In the genomic region with DNA sequence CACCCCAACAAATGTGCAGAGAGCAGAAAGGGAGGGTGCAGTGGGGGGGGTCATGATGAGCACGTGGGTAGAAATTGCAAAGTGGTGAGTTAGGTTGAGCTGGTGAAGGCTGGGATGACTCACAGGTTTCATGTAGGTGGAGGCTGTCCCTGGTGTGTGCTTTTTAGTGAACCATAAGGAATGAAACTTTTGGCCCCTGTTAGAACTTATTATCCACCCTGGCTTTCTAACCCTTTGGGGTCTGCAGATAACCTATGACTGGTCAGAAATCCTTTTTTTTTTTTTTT, we compare ENCODE assay signal across 1 cellular context.
A peak's percentile ranks its signal among the peaks of the same experiment; 100 is the strongest.
TF ChIP-seq lines count a peak whose summit lies in the region.

No MANE protein-coding gene starts in this region.

TF ChIP-seq in K562, 482 proteins besides CTCF, POLR2A, EP300 and RAD21 (continued from another document):
- TF ChIP-seq, protein P1, sequence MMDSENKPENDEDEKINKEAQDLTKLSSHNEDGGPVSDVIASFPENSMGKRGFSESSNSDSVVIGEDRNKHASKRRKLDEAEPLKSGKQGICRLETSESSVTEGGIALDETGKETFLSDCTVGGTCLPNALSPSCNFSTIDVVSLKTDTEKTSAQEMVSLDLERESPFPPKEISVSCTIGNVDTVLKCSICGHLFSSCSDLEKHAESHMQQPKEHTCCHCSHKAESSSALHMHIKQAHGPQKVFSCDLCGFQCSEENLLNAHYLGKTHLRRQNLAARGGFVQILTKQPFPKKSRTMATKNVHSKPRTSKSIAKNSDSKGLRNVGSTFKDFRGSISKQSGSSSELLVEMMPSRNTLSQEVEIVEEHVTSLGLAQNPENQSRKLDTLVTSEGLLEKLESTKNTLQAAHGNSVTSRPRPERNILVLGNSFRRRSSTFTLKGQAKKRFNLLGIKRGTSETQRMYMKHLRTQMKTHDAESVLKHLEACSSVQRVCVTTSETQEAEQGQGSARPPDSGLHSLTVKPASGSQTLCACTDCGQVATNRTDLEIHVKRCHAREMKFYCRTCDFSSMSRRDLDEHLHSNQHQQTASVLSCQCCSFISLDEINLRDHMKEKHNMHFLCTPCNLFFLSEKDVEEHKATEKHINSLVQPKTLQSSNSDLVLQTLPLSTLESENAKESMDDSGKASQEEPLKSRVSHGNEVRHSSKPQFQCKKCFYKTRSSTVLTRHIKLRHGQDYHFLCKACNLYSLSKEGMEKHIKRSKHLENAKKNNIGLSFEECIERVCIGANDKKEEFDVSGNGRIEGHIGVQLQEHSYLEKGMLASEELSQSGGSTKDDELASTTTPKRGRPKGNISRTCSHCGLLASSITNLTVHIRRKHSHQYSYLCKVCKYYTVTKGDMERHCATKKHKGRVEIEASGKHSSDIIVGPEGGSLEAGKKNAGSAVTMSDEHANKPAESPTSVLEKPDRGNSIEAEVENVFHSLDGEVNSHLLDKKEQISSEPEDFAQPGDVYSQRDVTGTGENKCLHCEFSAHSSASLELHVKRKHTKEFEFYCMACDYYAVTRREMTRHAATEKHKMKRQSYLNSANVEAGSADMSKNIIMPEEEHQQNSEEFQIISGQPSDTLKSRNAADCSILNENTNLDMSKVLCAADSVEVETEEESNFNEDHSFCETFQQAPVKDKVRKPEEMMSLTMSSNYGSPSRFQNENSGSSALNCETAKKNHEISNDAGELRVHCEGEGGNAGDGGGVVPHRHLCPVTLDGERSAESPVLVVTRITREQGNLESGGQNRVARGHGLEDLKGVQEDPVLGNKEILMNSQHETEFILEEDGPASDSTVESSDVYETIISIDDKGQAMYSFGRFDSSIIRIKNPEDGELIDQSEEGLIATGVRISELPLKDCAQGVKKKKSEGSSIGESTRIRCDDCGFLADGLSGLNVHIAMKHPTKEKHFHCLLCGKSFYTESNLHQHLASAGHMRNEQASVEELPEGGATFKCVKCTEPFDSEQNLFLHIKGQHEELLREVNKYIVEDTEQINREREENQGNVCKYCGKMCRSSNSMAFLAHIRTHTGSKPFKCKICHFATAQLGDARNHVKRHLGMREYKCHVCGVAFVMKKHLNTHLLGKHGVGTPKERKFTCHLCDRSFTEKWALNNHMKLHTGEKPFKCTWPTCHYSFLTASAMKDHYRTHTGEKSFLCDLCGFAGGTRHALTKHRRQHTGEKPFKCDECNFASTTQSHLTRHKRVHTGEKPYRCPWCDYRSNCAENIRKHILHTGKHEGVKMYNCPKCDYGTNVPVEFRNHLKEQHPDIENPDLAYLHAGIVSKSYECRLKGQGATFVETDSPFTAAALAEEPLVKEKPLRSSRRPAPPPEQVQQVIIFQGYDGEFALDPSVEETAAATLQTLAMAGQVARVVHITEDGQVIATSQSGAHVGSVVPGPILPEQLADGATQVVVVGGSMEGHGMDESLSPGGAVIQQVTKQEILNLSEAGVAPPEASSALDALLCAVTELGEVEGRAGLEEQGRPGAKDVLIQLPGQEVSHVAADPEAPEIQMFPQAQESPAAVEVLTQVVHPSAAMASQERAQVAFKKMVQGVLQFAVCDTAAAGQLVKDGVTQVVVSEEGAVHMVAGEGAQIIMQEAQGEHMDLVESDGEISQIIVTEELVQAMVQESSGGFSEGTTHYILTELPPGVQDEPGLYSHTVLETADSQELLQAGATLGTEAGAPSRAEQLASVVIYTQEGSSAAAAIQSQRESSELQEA (IDR thresholded peaks at IDR 0.05; ENCODE audit: low read depth): no peak
- TF ChIP-seq ETV6 (IDR thresholded peaks at IDR 0.05; ENCODE audit: borderline replicate concordance in 1 of 2, low read depth in 2 of 2, low read length in 1 of 2) (no peak), ETV6 (CRISPR knock-in tag; IDR thresholded peaks at IDR 0.05; ENCODE audit: borderline replicate concordance) (no peak), CBX5 (IDR thresholded peaks at IDR 0.05; ENCODE audit: borderline replicate concordance, low read depth) (no peak), ZNF41 (CRISPR knock-in tag; conservative IDR thresholded peaks at IDR 0.05) (no peak), DACH1 (IDR thresholded peaks at IDR 0.05; ENCODE audit: partially characterized antibody) (no peak), NBN (IDR thresholded peaks at IDR 0.05; ENCODE audit: low read depth) (no peak), ZNF140 (CRISPR knock-in tag; IDR thresholded peaks at IDR 0.05) (no peak), JUND (IDR thresholded peaks at IDR 0.05; ENCODE audit: borderline replicate concordance, low read depth, low read length) (peak; percentile 49; the same call in 1 of the 2 replicates), JUND (tag; IDR thresholded peaks at IDR 0.05; ENCODE audit: borderline replicate concordance, low read depth, low read length) (0 out of 3 replicates have a peak, but pooled peaks have one; percentile 25), PYGO2 (tag; IDR thresholded peaks at IDR 0.05) (no peak), ZNF134 (CRISPR knock-in tag; conservative IDR thresholded peaks at IDR 0.05) (peak; percentile 79), JUN (IDR thresholded peaks at IDR 0.05; ENCODE audit: borderline replicate concordance, low read depth, low read length) (0 out of 2 replicates have a peak, but pooled peaks have one; percentile 37), JUN (CRISPR knock-in tag; IDR thresholded peaks at IDR 0.05; ENCODE audit: borderline replicate concordance) (no peak), NCOR1 (IDR thresholded peaks at IDR 0.05) (no peak), ZSCAN29 (IDR thresholded peaks at IDR 0.05) (no peak), ZNF699 (CRISPR knock-in tag; IDR thresholded peaks at IDR 0.05; ENCODE audit: insufficient replicate concordance) (no peak), MTF1 (CRISPR knock-in tag; IDR thresholded peaks at IDR 0.05; ENCODE audit: borderline replicate concordance) (no peak), NR2C2 (CRISPR knock-in tag; IDR thresholded peaks at IDR 0.05) (no peak), NR2C2 (tag; IDR thresholded peaks at IDR 0.05) (no peak), NFATC3 (IDR thresholded peaks at IDR 0.05) (no peak), PRPF4 (IDR thresholded peaks at IDR 0.05; ENCODE audit: insufficient read depth, low read depth, low read length, poor library complexity, severe bottlenecking) (no peak), MCM7 (IDR thresholded peaks at IDR 0.05) (no peak), KAT7 (CRISPR knock-in tag; IDR thresholded peaks at IDR 0.05; ENCODE audit: borderline replicate concordance) (no peak), MYBL2 (IDR thresholded peaks at IDR 0.05; ENCODE audit: low read depth) (no peak), MYBL2 (CRISPR knock-in tag; IDR thresholded peaks at IDR 0.05; ENCODE audit: borderline replicate concordance) (no peak)
- TF ChIP-seq, protein P2, sequence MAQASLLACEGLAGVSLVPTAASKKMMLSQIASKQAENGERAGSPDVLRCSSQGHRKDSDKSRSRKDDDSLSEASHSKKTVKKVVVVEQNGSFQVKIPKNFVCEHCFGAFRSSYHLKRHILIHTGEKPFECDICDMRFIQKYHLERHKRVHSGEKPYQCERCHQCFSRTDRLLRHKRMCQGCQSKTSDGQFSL (CRISPR knock-in tag; IDR thresholded peaks at IDR 0.05): 0 out of 2 replicates have a peak, but pooled peaks have one; percentile 37
- TF ChIP-seq, protein P2 (tag; IDR thresholded peaks at IDR 0.05): no peak
- TF ChIP-seq, protein P3, sequence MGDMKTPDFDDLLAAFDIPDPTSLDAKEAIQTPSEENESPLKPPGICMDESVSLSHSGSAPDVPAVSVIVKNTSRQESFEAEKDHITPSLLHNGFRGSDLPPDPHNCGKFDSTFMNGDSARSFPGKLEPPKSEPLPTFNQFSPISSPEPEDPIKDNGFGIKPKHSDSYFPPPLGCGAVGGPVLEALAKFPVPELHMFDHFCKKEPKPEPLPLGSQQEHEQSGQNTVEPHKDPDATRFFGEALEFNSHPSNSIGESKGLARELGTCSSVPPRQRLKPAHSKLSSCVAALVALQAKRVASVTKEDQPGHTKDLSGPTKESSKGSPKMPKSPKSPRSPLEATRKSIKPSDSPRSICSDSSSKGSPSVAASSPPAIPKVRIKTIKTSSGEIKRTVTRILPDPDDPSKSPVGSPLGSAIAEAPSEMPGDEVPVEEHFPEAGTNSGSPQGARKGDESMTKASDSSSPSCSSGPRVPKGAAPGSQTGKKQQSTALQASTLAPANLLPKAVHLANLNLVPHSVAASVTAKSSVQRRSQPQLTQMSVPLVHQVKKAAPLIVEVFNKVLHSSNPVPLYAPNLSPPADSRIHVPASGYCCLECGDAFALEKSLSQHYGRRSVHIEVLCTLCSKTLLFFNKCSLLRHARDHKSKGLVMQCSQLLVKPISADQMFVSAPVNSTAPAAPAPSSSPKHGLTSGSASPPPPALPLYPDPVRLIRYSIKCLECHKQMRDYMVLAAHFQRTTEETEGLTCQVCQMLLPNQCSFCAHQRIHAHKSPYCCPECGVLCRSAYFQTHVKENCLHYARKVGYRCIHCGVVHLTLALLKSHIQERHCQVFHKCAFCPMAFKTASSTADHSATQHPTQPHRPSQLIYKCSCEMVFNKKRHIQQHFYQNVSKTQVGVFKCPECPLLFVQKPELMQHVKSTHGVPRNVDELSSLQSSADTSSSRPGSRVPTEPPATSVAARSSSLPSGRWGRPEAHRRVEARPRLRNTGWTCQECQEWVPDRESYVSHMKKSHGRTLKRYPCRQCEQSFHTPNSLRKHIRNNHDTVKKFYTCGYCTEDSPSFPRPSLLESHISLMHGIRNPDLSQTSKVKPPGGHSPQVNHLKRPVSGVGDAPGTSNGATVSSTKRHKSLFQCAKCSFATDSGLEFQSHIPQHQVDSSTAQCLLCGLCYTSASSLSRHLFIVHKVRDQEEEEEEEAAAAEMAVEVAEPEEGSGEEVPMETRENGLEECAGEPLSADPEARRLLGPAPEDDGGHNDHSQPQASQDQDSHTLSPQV (IDR thresholded peaks at IDR 0.05): no peak
- TF ChIP-seq, protein P4, sequence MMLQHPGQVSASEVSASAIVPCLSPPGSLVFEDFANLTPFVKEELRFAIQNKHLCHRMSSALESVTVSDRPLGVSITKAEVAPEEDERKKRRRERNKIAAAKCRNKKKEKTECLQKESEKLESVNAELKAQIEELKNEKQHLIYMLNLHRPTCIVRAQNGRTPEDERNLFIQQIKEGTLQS (IDR thresholded peaks at IDR 0.05): peak; percentile 49; the same call in 1 of the 2 replicates
- TF ChIP-seq, protein P4 (CRISPR knock-in tag; conservative IDR thresholded peaks at IDR 0.05): no peak
- TF ChIP-seq, protein P5, sequence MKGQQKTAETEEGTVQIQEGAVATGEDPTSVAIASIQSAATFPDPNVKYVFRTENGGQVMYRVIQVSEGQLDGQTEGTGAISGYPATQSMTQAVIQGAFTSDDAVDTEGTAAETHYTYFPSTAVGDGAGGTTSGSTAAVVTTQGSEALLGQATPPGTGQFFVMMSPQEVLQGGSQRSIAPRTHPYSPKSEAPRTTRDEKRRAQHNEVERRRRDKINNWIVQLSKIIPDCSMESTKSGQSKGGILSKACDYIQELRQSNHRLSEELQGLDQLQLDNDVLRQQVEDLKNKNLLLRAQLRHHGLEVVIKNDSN (CRISPR knock-in tag; IDR thresholded peaks at IDR 0.05): peak; percentile 47
- TF ChIP-seq, protein P6, sequence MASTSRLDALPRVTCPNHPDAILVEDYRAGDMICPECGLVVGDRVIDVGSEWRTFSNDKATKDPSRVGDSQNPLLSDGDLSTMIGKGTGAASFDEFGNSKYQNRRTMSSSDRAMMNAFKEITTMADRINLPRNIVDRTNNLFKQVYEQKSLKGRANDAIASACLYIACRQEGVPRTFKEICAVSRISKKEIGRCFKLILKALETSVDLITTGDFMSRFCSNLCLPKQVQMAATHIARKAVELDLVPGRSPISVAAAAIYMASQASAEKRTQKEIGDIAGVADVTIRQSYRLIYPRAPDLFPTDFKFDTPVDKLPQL (IDR thresholded peaks at IDR 0.05; ENCODE audit: extremely low read depth, insufficient read length): no peak
- TF ChIP-seq, protein P7, sequence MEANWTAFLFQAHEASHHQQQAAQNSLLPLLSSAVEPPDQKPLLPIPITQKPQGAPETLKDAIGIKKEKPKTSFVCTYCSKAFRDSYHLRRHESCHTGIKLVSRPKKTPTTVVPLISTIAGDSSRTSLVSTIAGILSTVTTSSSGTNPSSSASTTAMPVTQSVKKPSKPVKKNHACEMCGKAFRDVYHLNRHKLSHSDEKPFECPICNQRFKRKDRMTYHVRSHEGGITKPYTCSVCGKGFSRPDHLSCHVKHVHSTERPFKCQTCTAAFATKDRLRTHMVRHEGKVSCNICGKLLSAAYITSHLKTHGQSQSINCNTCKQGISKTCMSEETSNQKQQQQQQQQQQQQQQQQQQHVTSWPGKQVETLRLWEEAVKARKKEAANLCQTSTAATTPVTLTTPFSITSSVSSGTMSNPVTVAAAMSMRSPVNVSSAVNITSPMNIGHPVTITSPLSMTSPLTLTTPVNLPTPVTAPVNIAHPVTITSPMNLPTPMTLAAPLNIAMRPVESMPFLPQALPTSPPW (CRISPR knock-in tag; IDR thresholded peaks at IDR 0.05): peak; percentile 85
- TF ChIP-seq, protein P8, sequence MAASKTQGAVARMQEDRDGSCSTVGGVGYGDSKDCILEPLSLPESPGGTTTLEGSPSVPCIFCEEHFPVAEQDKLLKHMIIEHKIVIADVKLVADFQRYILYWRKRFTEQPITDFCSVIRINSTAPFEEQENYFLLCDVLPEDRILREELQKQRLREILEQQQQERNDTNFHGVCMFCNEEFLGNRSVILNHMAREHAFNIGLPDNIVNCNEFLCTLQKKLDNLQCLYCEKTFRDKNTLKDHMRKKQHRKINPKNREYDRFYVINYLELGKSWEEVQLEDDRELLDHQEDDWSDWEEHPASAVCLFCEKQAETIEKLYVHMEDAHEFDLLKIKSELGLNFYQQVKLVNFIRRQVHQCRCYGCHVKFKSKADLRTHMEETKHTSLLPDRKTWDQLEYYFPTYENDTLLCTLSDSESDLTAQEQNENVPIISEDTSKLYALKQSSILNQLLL (CRISPR knock-in tag; IDR thresholded peaks at IDR 0.05; ENCODE audit: borderline replicate concordance): no peak
